ENCODE assay signal across 10 cellular contexts in genomic region chr7:72965186-72965975, GRCh38. TPM values are rescaled to one million over a fixed set of nuclear protein-coding genes. Genes with fewer than 3 reads are reported as not detected.
DNase-seq lines count a peak whose midpoint lies in the region; ATAC-seq, FAIRE-seq and TF ChIP-seq lines count a peak whose summit lies in the region.
"Not testable (repeated sequence)": the region's sequence is repeated elsewhere in the genome, so short reads cannot be mapped to it uniquely, and the experiment has no call there.
"Had no signal": no experiment of that assay in that cellular context is flagged by ENCODE, and none has a peak within 500 bp of the region (broad histone marks: within the 10 kb centered on the region; RNA-seq: fewer than 3 reads in every experiment).

No MANE protein-coding gene starts in this region.

- TF ChIP-seq RAD21 in GM12878 (IDR thresholded peaks at IDR 0.05; ENCODE audit: insufficient read depth, low read depth, low read length), result not testable (repeated sequence)

- BruUV-seq in GM12878 (replicated peaks; lab: Mats Ljungman, UMichigan), result not testable (repeated sequence)

- H3K27me3 ChIP-seq in DND-41 (ENCODE audit: insufficient read depth, low read length, poor library complexity); GM12878 (replicated peaks in 1 of 2; ENCODE audit: control insufficient read depth in 2 of 2, insufficient read depth in 2 of 2, low read length in 1 of 2); right lobe of liver: not testable (repeated sequence)

- not testable (repeated sequence) for TF ChIP-seq CTCF in DND-41 (IDR thresholded peaks at IDR 0.05; ENCODE audit: borderline replicate concordance, extremely low read depth, low read length, poor library complexity, severe bottlenecking); activated B cell treated with CpG ODN at 0.5 μM for 24 hours (IDR thresholded peaks at IDR 0.05); GM12878 (IDR thresholded peaks at IDR 0.05 in 2 of 3, conservative IDR thresholded peaks at IDR 0.05 in 1 of 3; ENCODE audit: control insufficient read depth in 2 of 3, extremely low read depth in 1 of 3, insufficient read depth in 1 of 3, low read depth in 3 of 3, low read length in 3 of 3); right lobe of liver (IDR thresholded peaks at IDR 0.05)

- not testable (repeated sequence) for H3K27ac Mint-ChIP-seq in activated B cell treated with CpG ODN at 0.5 μM for 24 hours

- peak; percentile 91 for ATAC-seq in DND-41 (ENCODE audit: insufficient read depth, low read depth)
- peak; percentile 46 for ATAC-seq in GM19324 (IDR thresholded peaks at IDR 0.05; ENCODE audit: low FRiP score, unreplicated experiment)
- ATAC-seq in GM21723 (IDR thresholded peaks at IDR 0.05; ENCODE audit: unreplicated experiment), result peak; percentile 60
- ATAC-seq in HG03108 (IDR thresholded peaks at IDR 0.05; ENCODE audit: unreplicated experiment), result peak; percentile 58
- peak; percentile 51 for ATAC-seq in activated B cell treated with CpG ODN at 0.5 μM for 24 hours (ENCODE audit: low read depth)
- ATAC-seq in GM12878, result peak; percentile 76
- peak; percentile 50 to 63 (median 56) for ATAC-seq in right lobe of liver
- ATAC-seq in stimulated activated naive CD8-positive, alpha-beta T cell treated with anti-CD3 and anti-CD28 coated beads, Interleukin-15, Interleukin-2, amounts not matched to agents 100 U/mL and 50 U/mL, for 24 hours, result peak; percentile 45

- H3K9ac ChIP-seq in DND-41 (ENCODE audit: low read depth, low read length); GM12878 (ENCODE audit: control insufficient read depth, insufficient read depth, low read length): not testable (repeated sequence)

- not testable (repeated sequence) for TF ChIP-seq POLR2A in GM12878 (IDR thresholded peaks at IDR 0.05; ENCODE audit: low read depth, low read length); right lobe of liver (IDR thresholded peaks at IDR 0.05)

- H3K4me3 ChIP-seq in DND-41 (ENCODE audit: low read depth in 1 of 2, low read length in 2 of 2); GM12878; right lobe of liver: not testable (repeated sequence)

- DNase-seq in DND-41; activated B cell treated with CpG ODN at 0.5 μM for 24 hours; GM12878 (ENCODE audit: low read depth, low spot score); right lobe of liver; stimulated activated naive CD8-positive, alpha-beta T cell treated with anti-CD3 and anti-CD28 coated beads, Interleukin-15, Interleukin-2, amounts not matched to agents 100 U/mL and 50 U/mL, for 24 hours: not testable (repeated sequence)

- TF ChIP-seq EP300 in GM12878 (IDR thresholded peaks at IDR 0.05; ENCODE audit: borderline replicate concordance in 1 of 2, control insufficient read depth in 1 of 2, low read depth in 2 of 2, low read length in 2 of 2), result not testable (repeated sequence)

- H3K9me3 Mint-ChIP-seq in activated B cell treated with CpG ODN at 0.5 μM for 24 hours, result not testable (repeated sequence)

- H3K36me3 Mint-ChIP-seq in activated B cell treated with CpG ODN at 0.5 μM for 24 hours (ENCODE audit: low read depth), result not testable (repeated sequence)

- WGBS in GM12878 (ENCODE audit: insufficient coverage, insufficient replicate concordance, low lambda C conversion rate, missing lambda C conversion rate), result no CpG with 5 or more reads among the region's 31 CpGs
- no CpG with 5 or more reads among the region's 31 CpGs for WGBS in right lobe of liver (ENCODE audit: insufficient coverage, low coverage, low lambda C conversion rate, missing lambda C conversion rate)

- not testable (repeated sequence) for H3K27me3 Mint-ChIP-seq in activated B cell treated with CpG ODN at 0.5 μM for 24 hours

- intact Hi-C loops in activated B cell treated with CpG ODN at 0.5 μM for 24 hours (cut with micrococcal nuclease); GM12878 (cut with micrococcal nuclease; ENCODE audit: unreplicated experiment); right lobe of liver (cut with DNase I): not testable (repeated sequence)

- not testable (repeated sequence) for FAIRE-seq in GM12878 (lab: Jason Lieb, UNC)

- not testable (repeated sequence) for H2AFZ ChIP-seq in DND-41 (ENCODE audit: low read depth, low read length); GM12878 (ENCODE audit: control insufficient read depth, low read depth, low read length)

- not testable (repeated sequence) for H3K36me3 ChIP-seq in DND-41 (ENCODE audit: insufficient read depth, low read length); GM12878 (ENCODE audit: control insufficient read depth in 2 of 2, insufficient read depth in 2 of 2, low read length in 1 of 2); right lobe of liver

- RAD21 ChIA-PET in GM12878 (lab: Charles Lee; ENCODE audit: unreplicated experiment), result not testable (repeated sequence)

- not testable (repeated sequence) for H3K79me2 ChIP-seq in DND-41 (ENCODE audit: insufficient read depth, low read length); GM12878 (ENCODE audit: control insufficient read depth, insufficient read depth, low read length)

- H3K27ac ChIP-seq in DND-41 (ENCODE audit: low read length); GM12878 (ENCODE audit: control insufficient read depth, insufficient read depth); right lobe of liver: not testable (repeated sequence)

- not testable (repeated sequence) for H3K9me3 ChIP-seq in DND-41 (ENCODE audit: insufficient read depth, low read length, severe bottlenecking); GM12878 (replicated peaks; ENCODE audit: control insufficient read depth, insufficient read depth, low read length); right lobe of liver

- not testable (repeated sequence) for H3K4me2 ChIP-seq in DND-41 (ENCODE audit: insufficient read depth, low read length); GM12878 (ENCODE audit: control insufficient read depth, insufficient read depth)

- H3K4me1 ChIP-seq in DND-41 (ENCODE audit: insufficient read depth, low read length); GM12878 (ENCODE audit: control insufficient read depth, insufficient read depth, low read length); right lobe of liver: not testable (repeated sequence)

- SMC1A ChIA-PET in GM12878 (lab: Charles Lee; ENCODE audit: uncharacterized antibody, unreplicated experiment), result not testable (repeated sequence)

- H3K4me3 Mint-ChIP-seq in activated B cell treated with CpG ODN at 0.5 μM for 24 hours, result not testable (repeated sequence)

- H3K4me1 Mint-ChIP-seq in activated B cell treated with CpG ODN at 0.5 μM for 24 hours, result not testable (repeated sequence)

- H4K20me1 ChIP-seq in DND-41 (ENCODE audit: insufficient read depth, low read length); GM12878 (ENCODE audit: control insufficient read depth, insufficient read depth): not testable (repeated sequence)

- POLR2A ChIA-PET in activated B cell treated with CpG ODN at 0.5 μM for 24 hours (lab: Charles Lee); GM12878 (lab: Charles Lee): not testable (repeated sequence)

- CTCF ChIA-PET in activated B cell treated with CpG ODN at 0.5 μM for 24 hours (lab: Charles Lee); GM12878 (lab: Yijun Ruan, JAX): not testable (repeated sequence)

- in situ Hi-C loops in GM12878 (cut with MboI), result not testable (repeated sequence)

RNA-seq across cellular contexts. Expression of gene TRIM74, which starts 3.9 kb away (rescaled TPM):
- 0.51 and 0.86 TPM in 2 replicates for total RNA-seq in activated B cell treated with CpG ODN at 0.5 μM for 24 hours
- total RNA-seq in GM12878 (2013; cell fraction: nucleolus; rRNA removed), result 0.93 and 2.3 TPM in 2 replicates
- 0.11 TPM in 1 of 2 replicates, not detected in the other for total RNA-seq in GM12878 (2014; rRNA removed)
- not detected in 2 replicates for total RNA-seq in GM12878 (2014; rRNA removed; fragmentation: Illumina TruSeq; extraction: Trizol)
- total RNA-seq in GM12878 (2021), result 0.31 TPM in 1 of 2 replicates, not detected in the other
- polyA plus RNA-seq in GM12878 (2011; ENCODE audit: low read depth), result not detected
- 0.10 and 0.24 TPM in 2 replicates for polyA plus RNA-seq in GM12878 (2011; rRNA removed)
- not detected in 2 replicates for polyA plus RNA-seq in GM12878 (2011; cell fraction: cytosol; rRNA removed)
- polyA plus RNA-seq in GM12878 (2011; cell fraction: nucleus; rRNA removed), result 0.79 and 0.88 TPM in 2 replicates
- polyA plus RNA-seq in GM12878 (2012), result 0.37 TPM in 1 of 2 replicates, not detected in the other
- polyA plus RNA-seq in GM12878 (2014; fragmentation: Illumina TruSeq; extraction: Trizol), result not detected in 2 replicates
- polyA plus RNA-seq in GM12878 (2014; fragmentation: Nextera tagmentation; extraction: Ambion mirVana), result not detected
- polyA plus RNA-seq in GM12878 (2014; rRNA removed), result 0.19 TPM in 1 of 2 replicates, not detected in the other
- polyA plus RNA-seq in GM12878 (2016; fragmentation: Nextera tagmentation; extraction: Ambion mirVana), result under 1 TPM; 0.11 to 0.48 TPM
- not detected in 2 replicates for polyA minus RNA-seq in GM12878 (2011; rRNA and poly(A)+ RNA removed)
- not detected in 2 replicates for polyA minus RNA-seq in GM12878 (2011; cell fraction: cytosol; rRNA and poly(A)+ RNA removed)
- not detected in 2 replicates for polyA minus RNA-seq in GM12878 (2011; cell fraction: nucleus; rRNA and poly(A)+ RNA removed)
- total RNA-seq in right lobe of liver, result under 1 TPM in 4 of 6 experiments, not detected in 2; 0.35 to 0.88 (median 0.72) TPM
- total RNA-seq: dermis microvascular lymphatic vessel endothelial cell, myocyte had no signal

RNA-seq across cellular contexts. Expression of gene POM121, which starts 40.5 kb away (rescaled TPM):
- 42.6 and 46.7 TPM in 2 replicates for total RNA-seq in activated B cell treated with CpG ODN at 0.5 μM for 24 hours
- 38.7 and 41.9 TPM in 2 replicates for total RNA-seq in GM12878 (2013; cell fraction: nucleolus; rRNA removed)
- total RNA-seq in GM12878 (2014; rRNA removed), result 5.7 and 7.8 TPM in 2 replicates
- 6.2 and 6.9 TPM in 2 replicates for total RNA-seq in GM12878 (2014; rRNA removed; fragmentation: Illumina TruSeq; extraction: Trizol)
- total RNA-seq in GM12878 (2021), result 62.7 and 65.7 TPM in 2 replicates
- polyA plus RNA-seq in GM12878 (2011; ENCODE audit: low read depth), result 16.1 TPM
- 4.4 and 6.0 TPM in 2 replicates for polyA plus RNA-seq in GM12878 (2011; rRNA removed)
- 7.5 and 12.9 TPM in 2 replicates for polyA plus RNA-seq in GM12878 (2011; cell fraction: cytosol; rRNA removed)
- 21.7 and 27.5 TPM in 2 replicates for polyA plus RNA-seq in GM12878 (2011; cell fraction: nucleus; rRNA removed)
- polyA plus RNA-seq in GM12878 (2012), result 32.9 and 36.4 TPM in 2 replicates
- 26.0 and 39.7 TPM in 2 replicates for polyA plus RNA-seq in GM12878 (2014; fragmentation: Illumina TruSeq; extraction: Trizol)
- polyA plus RNA-seq in GM12878 (2014; fragmentation: Nextera tagmentation; extraction: Ambion mirVana), result 1 to 10 TPM; 2.4 to 3.7 TPM
- polyA plus RNA-seq in GM12878 (2014; rRNA removed), result 20.4 and 26.7 TPM in 2 replicates
- polyA plus RNA-seq in GM12878 (2016; fragmentation: Nextera tagmentation; extraction: Ambion mirVana), result 10 to 100 TPM; 24.7 to 26.4 TPM
- polyA minus RNA-seq in GM12878 (2011; rRNA and poly(A)+ RNA removed), result 12.1 and 14.0 TPM in 2 replicates
- 15.1 and 16.6 TPM in 2 replicates for polyA minus RNA-seq in GM12878 (2011; cell fraction: cytosol; rRNA and poly(A)+ RNA removed)
- 7.9 and 12.6 TPM in 2 replicates for polyA minus RNA-seq in GM12878 (2011; cell fraction: nucleus; rRNA and poly(A)+ RNA removed)
- 10 to 100 TPM; 14.2 to 19.0 (median 16.6) TPM for total RNA-seq in right lobe of liver
